Comparison of ENCODE assay signal across 26 cellular contexts in the genomic region with DNA sequence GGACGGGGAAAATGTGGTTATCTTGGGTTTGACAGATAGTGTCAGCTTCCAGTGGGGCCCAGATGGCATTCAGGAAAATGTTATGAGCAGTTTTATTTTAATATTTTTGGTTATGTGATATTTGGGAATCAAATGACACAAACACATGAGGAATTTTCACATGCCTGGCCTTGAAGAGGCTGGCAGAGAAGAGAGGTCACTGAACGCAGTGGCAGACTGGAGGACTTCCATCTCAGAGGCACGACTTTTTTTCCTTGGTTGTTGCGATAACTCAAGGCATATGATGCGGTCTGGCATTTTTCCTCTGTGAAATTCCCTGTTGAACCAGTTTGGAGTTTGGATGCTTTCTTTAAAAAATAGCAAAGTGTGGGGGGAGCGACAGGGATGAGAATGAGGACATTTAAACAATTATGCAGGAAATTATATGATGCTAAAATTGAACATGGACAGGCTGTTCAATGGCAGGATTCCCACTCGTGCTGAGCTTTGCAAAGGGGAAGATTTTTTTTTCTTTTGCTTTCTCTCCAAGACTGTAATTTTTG. TPM values are rescaled to one million over a fixed set of nuclear protein-coding genes. Genes with fewer than 3 reads are reported as not detected.
"Had no signal": no experiment of that assay in that cellular context is flagged by ENCODE, and none has a peak within 500 bp of the region (broad histone marks: within the 10 kb centered on the region; RNA-seq: fewer than 3 reads in every experiment).

No MANE protein-coding gene starts in this region.

- H3K36me3 ChIP-seq: ascending aorta, SJSA1 had no signal

- H3K4me3 Mint-ChIP-seq: activated CD4-positive, alpha-beta memory T cell treated with anti-CD3 and anti-CD28 coated beads for 36 hours; activated naive CD8-positive, alpha-beta T cell treated with anti-CD3 and anti-CD28 coated beads, Interleukin-2, amount 50 U/mL, for 24 hours; activated T-cell treated with anti-CD3 and anti-CD28 coated beads, Interleukin-2, amount 50 U/mL, for 4 hours; T-helper 1 cell treated with Interleukin-12 subunit alpha and Interleukin-12 subunit beta and Interleukin-4 antibody, amounts not matched to agents 30 μg/mL and 1 μg/mL, for 36 hours had no signal

- H3K27me3 ChIP-seq: ascending aorta, body of pancreas, SJSA1 had no signal

- H3K4me1 ChIP-seq: ascending aorta, body of pancreas, SJSA1 had no signal

- H3K36me3 Mint-ChIP-seq: activated CD4-positive, alpha-beta memory T cell treated with anti-CD3 and anti-CD28 coated beads for 36 hours; activated naive CD4-positive, alpha-beta T cell treated with anti-CD3 and anti-CD28 coated beads, Interleukin-2, amount 50 U/mL, for 72 hours had no signal

- H3K27ac Mint-ChIP-seq: activated CD4-positive, alpha-beta memory T cell treated with anti-CD3 and anti-CD28 coated beads for 36 hours; activated naive CD4-positive, alpha-beta T cell treated with anti-CD3 and anti-CD28 coated beads, Interleukin-2, amount 50 U/mL, for 72 hours; activated naive CD8-positive, alpha-beta T cell treated with anti-CD3 and anti-CD28 coated beads, Interleukin-2, amount 50 U/mL, for 24 hours; T-helper 1 cell treated with Interleukin-12 subunit alpha and Interleukin-12 subunit beta and Interleukin-4 antibody, amounts not matched to agents 30 μg/mL and 1 μg/mL, for 36 hours had no signal

- H3K9me3 ChIP-seq: ascending aorta, body of pancreas, SJSA1 had no signal

- H3K9me3 Mint-ChIP-seq: T-helper 1 cell treated with Interleukin-12 subunit alpha and Interleukin-12 subunit beta and Interleukin-4 antibody, amounts not matched to agents 30 μg/mL and 1 μg/mL, for 36 hours had no signal

- H3K4me3 ChIP-seq: ascending aorta, body of pancreas, SJSA1 had no signal

- DNase-seq: activated CD4-positive, alpha-beta memory T cell treated with anti-CD3 and anti-CD28 coated beads for 36 hours; activated CD4-positive, alpha-beta T cell treated with anti-CD3 and anti-CD28 coated beads for 48 hours; activated CD8-positive, alpha-beta memory T cell treated with anti-CD3 and anti-CD28 coated beads for 24 hours; activated effector memory CD4-positive, alpha-beta T cell treated with anti-CD3 and anti-CD28 coated beads, Interleukin-2, amount 50 U/mL, for 16 hours; activated naive CD4-positive, alpha-beta T cell treated with Interleukin-2 at 50 U/mL for 16 hours; activated naive CD8-positive, alpha-beta T cell treated with anti-CD3 and anti-CD28 coated beads, Interleukin-2, amount 50 U/mL, for 24 hours; activated T-cell treated with anti-CD3 and anti-CD28 coated beads, Interleukin-2, amount 50 U/mL, for 4 hours; amniotic stem cell; body of pancreas; central memory CD4-positive, alpha-beta T cell; Kasumi-1; KBM-7; NCI-H1048; NCI-H146; NCI-H2029; NCI-H2107; NCI-H526 treated with DMSO at 0.1 percent for 48 hours; PC-3; SHP77 had no signal

- H3K27ac ChIP-seq: ascending aorta, body of pancreas, SJSA1 had no signal

- H3K4me1 Mint-ChIP-seq: activated naive CD8-positive, alpha-beta T cell treated with anti-CD3 and anti-CD28 coated beads, Interleukin-2, amount 50 U/mL, for 24 hours had no signal

- H3K27me3 Mint-ChIP-seq: activated CD4-positive, alpha-beta memory T cell treated with anti-CD3 and anti-CD28 coated beads for 36 hours; activated naive CD8-positive, alpha-beta T cell treated with anti-CD3 and anti-CD28 coated beads, Interleukin-2, amount 50 U/mL, for 24 hours had no signal

RNA-seq across cellular contexts. Expression of gene ARPP21, which starts 36.9 kb away (rescaled TPM):
- total RNA-seq: activated CD4-positive, alpha-beta memory T cell treated with anti-CD3 and anti-CD28 coated beads for 36 hours; activated naive CD4-positive, alpha-beta T cell treated with anti-CD3 and anti-CD28 coated beads, Interleukin-2, amount 50 U/mL, for 72 hours; activated T-cell treated with anti-CD3 and anti-CD28 coated beads, Interleukin-2, amount 50 U/mL, for 4 hours; ascending aorta; body of pancreas; bronchial epithelial cell; M059J; NCI-H460; PC-3; SJSA1 had no signal
